15 cellular contexts compared by ENCODE assay signal in the genomic region with DNA sequence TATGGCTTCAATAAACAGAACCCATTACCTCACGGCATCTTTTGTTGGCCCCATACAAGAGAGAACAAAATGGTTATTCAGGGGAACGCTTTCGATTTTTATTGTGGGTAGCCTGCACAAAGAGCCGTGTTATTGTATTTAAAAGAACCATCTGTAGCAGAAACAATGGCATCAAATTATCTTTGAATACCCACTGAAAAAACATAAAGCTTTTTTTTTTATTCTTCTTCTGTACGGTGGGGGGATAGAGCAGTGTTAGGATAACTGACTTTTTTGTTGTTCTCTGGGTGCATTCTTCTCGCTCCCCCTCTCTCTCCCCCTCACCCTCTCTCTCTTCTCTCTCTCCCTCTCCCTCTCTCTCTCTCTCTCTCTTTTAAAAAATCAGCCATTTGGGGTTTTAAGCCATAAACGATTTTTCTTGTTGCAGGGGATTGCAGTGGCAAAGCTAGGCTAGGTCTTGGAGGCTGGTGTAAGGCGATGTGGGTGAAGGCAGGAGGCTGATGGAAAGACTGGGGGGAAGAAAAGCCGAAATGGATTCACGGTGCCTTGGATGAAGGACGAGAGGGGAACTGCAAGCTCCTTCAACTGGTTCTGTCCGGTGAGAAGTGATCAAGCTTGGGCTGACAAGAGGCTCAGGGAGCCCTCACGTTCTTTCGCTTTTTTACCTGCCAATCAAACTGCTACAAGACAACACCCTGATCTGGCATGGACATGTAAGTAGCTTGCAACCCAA. TPM values are rescaled to one million over a fixed set of nuclear protein-coding genes. Genes with fewer than 3 reads are reported as not detected.
A peak's percentile ranks its signal among the peaks of the same experiment; 100 is the strongest.
DNase-seq lines count a peak whose midpoint lies in the region; ATAC-seq and TF ChIP-seq lines count a peak whose summit lies in the region.
"Had no signal": no experiment of that assay in that cellular context is flagged by ENCODE, and none has a peak within 500 bp of the region (broad histone marks: within the 10 kb centered on the region; RNA-seq: fewer than 3 reads in every experiment).

No MANE protein-coding gene starts in this region.

- peaks cover 46% of the 10 kb centered on the region for H3K79me2 ChIP-seq in neural progenitor cell (ENCODE audit: low read depth)

- peak overlapping the region; percentile 23 for H2AFZ ChIP-seq in neural progenitor cell (replicated peaks)

- H3K4me3 Mint-ChIP-seq in neural progenitor cell: peak overlapping the region; percentile 3

- H3K9me3 ChIP-seq in ectodermal cell (ENCODE audit: control insufficient read depth, low read length) (no peaks in the 10 kb centered on the region), neural progenitor cell (ENCODE audit: low read depth) (no peaks in the 10 kb centered on the region)

- no peaks in the 10 kb centered on the region for H4K20me1 ChIP-seq in neural progenitor cell (ENCODE audit: low read depth)

- ATAC-seq in GM18511 (IDR thresholded peaks at IDR 0.05; ENCODE audit: unreplicated experiment) (no peak), GM19395 (IDR thresholded peaks at IDR 0.05; ENCODE audit: unreplicated experiment) (no peak)
- ATAC-seq: naive thymus-derived CD8-positive, alpha-beta T cell had no signal

- H3K36me3 ChIP-seq in H7 (replicated peaks; ENCODE audit: control insufficient read depth, insufficient read depth, low read length): no peaks in the 10 kb centered on the region
- no peaks in the 10 kb centered on the region for H3K36me3 ChIP-seq in ectodermal cell (ENCODE audit: control insufficient read depth, insufficient read depth, low read length)
- H3K36me3 ChIP-seq in neural progenitor cell: no peaks in the 10 kb centered on the region

- H3K4me3 ChIP-seq in H7 (ENCODE audit: insufficient read depth, low read depth, low read length) (peak overlapping the region; percentile 10; the same call in 1 of the 2 replicates), ectodermal cell (ENCODE audit: insufficient read depth, low read depth, low read length) (no peak overlapping the region), neural progenitor cell (peak overlapping the region; percentile 45)

- H3K27ac ChIP-seq in ectodermal cell (ENCODE audit: insufficient read depth, low read depth, low read length, poor library complexity, severe bottlenecking): peak overlapping the region; percentile 69
- H3K27ac ChIP-seq in neural progenitor cell: peak overlapping the region; percentile 80
- H3K27ac ChIP-seq: C4-2B, skin epidermis had no signal

- H3K27me3 Mint-ChIP-seq in neural progenitor cell (ENCODE audit: insufficient read depth, low read depth): peaks cover 15% of the 10 kb centered on the region

- WGBS in ectodermal cell, 2 experiments: 43 to 47% methylated on average over 13 of the region's 14 CpGs

- peaks cover 61% of the 10 kb centered on the region for H3K27me3 ChIP-seq in H7 (ENCODE audit: control insufficient read depth, insufficient read depth, low read length)
- peaks cover 43% of the 10 kb centered on the region for H3K27me3 ChIP-seq in ectodermal cell (ENCODE audit: control insufficient read depth, insufficient read depth, low read length, poor library complexity, severe bottlenecking)
- H3K27me3 ChIP-seq in neural progenitor cell: no peaks in the 10 kb centered on the region

- peak; percentile 60 for DNase-seq in H7
- DNase-seq in NCI-H2227 (lab: John Stamatoyannopoulos, UW; ENCODE audit: unreplicated experiment): peak; percentile 45
- peak; percentile 78 for DNase-seq in neural progenitor cell (ENCODE audit: low spot score)
- DNase-seq in T-helper 9 cell: no peak
- no peak for DNase-seq in NCI-H82 treated with DMSO at 0.1 percent for 48 hours (lab: John Stamatoyannopoulos, UW; ENCODE audit: unreplicated experiment)
- DNase-seq: activated CD8-positive, alpha-beta memory T cell treated with anti-CD3 and anti-CD28 coated beads for 24 hours; activated naive CD8-positive, alpha-beta T cell treated with anti-CD3 and anti-CD28 coated beads, Interleukin-2, amount 10 ng/mL, durations not matched to agents 7 days and 5 days; MV-4-11; naive thymus-derived CD8-positive, alpha-beta T cell had no signal

- H3K9me3 Mint-ChIP-seq in neural progenitor cell: peaks cover 16% of the 10 kb centered on the region
- H3K9me3 Mint-ChIP-seq: activated naive CD8-positive, alpha-beta T cell treated with anti-CD3 and anti-CD28 coated beads, Interleukin-2, amount 10 ng/mL, durations not matched to agents 7 days and 5 days had no signal

- H3F3A ChIP-seq in neural progenitor cell (ENCODE audit: low read depth): peaks cover 48% of the 10 kb centered on the region

- peak overlapping the region; percentile 77 for H3K4me2 ChIP-seq in neural progenitor cell

- H3K4me1 ChIP-seq in ectodermal cell (ENCODE audit: control insufficient read depth, insufficient read depth, low read length) (peaks cover 26% of the 10 kb centered on the region), neural progenitor cell (peaks cover 83% of the 10 kb centered on the region)

- peak; percentile 23 for TF ChIP-seq CTCF in neural progenitor cell (IDR thresholded peaks at IDR 0.05)

- peaks cover 35% of the 10 kb centered on the region for H3K4me1 Mint-ChIP-seq in neural progenitor cell

- H3K36me3 Mint-ChIP-seq in neural progenitor cell: peaks cover 18% of the 10 kb centered on the region

- peak overlapping the region; percentile 33 for H3K27ac Mint-ChIP-seq in neural progenitor cell
- H3K27ac Mint-ChIP-seq: activated naive CD8-positive, alpha-beta T cell treated with anti-CD3 and anti-CD28 coated beads, Interleukin-2, amount 10 ng/mL, durations not matched to agents 7 days and 5 days had no signal

- no peak overlapping the region for H3K9ac ChIP-seq in neural progenitor cell

RNA-seq across cellular contexts. Expression of a gene that starts 12.4 kb away (rescaled TPM):
- 233 and 264 TPM in 2 replicates for total RNA-seq in H7 (2014; rRNA removed; shearing (Covaris generic))
- polyA plus RNA-seq in ectodermal cell (2013, experiment 1 of 4): 253 TPM
- 302 TPM for polyA plus RNA-seq in ectodermal cell (2013, experiment 2 of 4)
- 273 TPM for polyA plus RNA-seq in ectodermal cell (2013, experiment 3 of 4)
- 302 TPM for polyA plus RNA-seq in ectodermal cell (2013, experiment 4 of 4)
- total RNA-seq in neural progenitor cell (ENCODE audit: low replicate concordance): 584 and 605 TPM in 2 replicates
- total RNA-seq: activated naive CD8-positive, alpha-beta T cell treated with anti-CD3 and anti-CD28 coated beads, Interleukin-2, amount 10 ng/mL, durations not matched to agents 7 days and 5 days; naive thymus-derived CD8-positive, alpha-beta T cell; T-helper 1 cell treated with Interleukin-12 subunit alpha and Interleukin-12 subunit beta and Interleukin-4 antibody, amounts not matched to agents 30 ng/mL and 1 ng/mL, for 36 hours had no signal
- polyA plus RNA-seq: naive thymus-derived CD8-positive, alpha-beta T cell had no signal

Comparison
In these comparisons a context has a peak if more than half of its experiments do, and no peak if none do; other contexts are left out.
1. DNase-seq: peak in H7 (single experiment), NCI-H2227 (single experiment) and neural progenitor cell (single experiment); none in T-helper 9 cell (single experiment) and NCI-H82 treated with DMSO at 0.1 percent for 48 hours (single experiment).